In genomic region chr10:114998993-114999392, GRCh38 we compare ENCODE assay signal across 26 cellular contexts.
"Had no signal": no experiment of that assay in that cellular context is flagged by ENCODE, and none has a peak within 500 bp of the region (broad histone marks: within the 10 kb centered on the region; RNA-seq: fewer than 3 reads in every experiment).

No MANE protein-coding gene starts in this region.

- H3K79me2 ChIP-seq: hepatocyte, parathyroid adenoma had no signal

- H3K4me2 ChIP-seq: hepatocyte had no signal

- FAIRE-seq: endothelial cell of umbilical vein, small intestine had no signal

- H3K9ac ChIP-seq: parathyroid adenoma had no signal

- H3K4me3 ChIP-seq: coronary artery, esophagus muscularis mucosa, gastroesophageal sphincter, heart left ventricle, hepatocyte, lung, right lobe of liver, thyroid gland had no signal

- DNase-seq: dermis blood vessel endothelial cell; effector memory CD4-positive, alpha-beta T cell; foreskin keratinocyte; heart left ventricle; immature natural killer cell; islet precursor cell; midbrain; naive thymus-derived CD4-positive, alpha-beta T cell; right lobe of liver; small intestine; stimulated activated CD4-positive, alpha-beta T cell treated with anti-CD3 and anti-CD28 coated beads, Interleukin-15, amount 100 ng/mL, for 24 hours; stimulated activated CD4-positive, alpha-beta T cell treated with anti-CD3 and anti-CD28 coated beads, Interleukin-2, amount 100 ng/mL, for 48 hours; stimulated activated CD8-positive, alpha-beta memory T cell treated with anti-CD3 and anti-CD28 coated beads, Interleukin-4, amount 100 ng/mL, for 48 hours; stimulated activated naive CD4-positive, alpha-beta T cell; stimulated activated naive CD8-positive, alpha-beta T cell treated with anti-CD3 and anti-CD28 coated beads, Interleukin-15, amount 100 ng/mL, for 72 hours; thyroid gland had no signal

- H3K9me3 Mint-ChIP-seq: memory B cell; naive thymus-derived CD4-positive, alpha-beta T cell; nephron; stimulated activated naive CD8-positive, alpha-beta T cell treated with anti-CD3 and anti-CD28 coated beads, Interleukin-15, amount 100 ng/mL, for 72 hours had no signal

- H3K27me3 ChIP-seq: foreskin keratinocyte, heart left ventricle, hepatocyte, right lobe of liver, thyroid gland had no signal

- H3K4me1 ChIP-seq: foreskin keratinocyte had no signal

- H2AFZ ChIP-seq: hepatocyte, parathyroid adenoma had no signal

- H3K27ac ChIP-seq: coronary artery, esophagus muscularis mucosa, foreskin keratinocyte, gastroesophageal sphincter, heart left ventricle, hepatocyte, parathyroid adenoma, right lobe of liver, thyroid gland had no signal

- H3K36me3 ChIP-seq: esophagus muscularis mucosa, heart left ventricle, right lobe of liver, thyroid gland had no signal

- H3K9me3 ChIP-seq: esophagus muscularis mucosa, gastroesophageal sphincter, heart left ventricle, right lobe of liver, thyroid gland had no signal

- H3K27ac Mint-ChIP-seq: immature natural killer cell, memory B cell, nephron, progenitor cell of endocrine pancreas had no signal

- H3K4me1 Mint-ChIP-seq: immature natural killer cell; naive thymus-derived CD4-positive, alpha-beta T cell; stimulated activated naive CD8-positive, alpha-beta T cell treated with anti-CD3 and anti-CD28 coated beads, Interleukin-15, amount 100 ng/mL, for 72 hours had no signal

- H3K4me3 Mint-ChIP-seq: immature natural killer cell; memory B cell; naive thymus-derived CD4-positive, alpha-beta T cell; nephron; stimulated activated naive CD8-positive, alpha-beta T cell treated with anti-CD3 and anti-CD28 coated beads, Interleukin-15, amount 100 ng/mL, for 72 hours had no signal

- H3K27me3 Mint-ChIP-seq: memory B cell, progenitor cell of endocrine pancreas had no signal

- ATAC-seq: foreskin keratinocyte; gastroesophageal sphincter; heart left ventricle; naive thymus-derived CD4-positive, alpha-beta T cell; stimulated activated naive CD8-positive, alpha-beta T cell treated with anti-CD3 and anti-CD28 coated beads, Interleukin-15, amount 100 ng/mL, for 72 hours had no signal
